In genomic region chr3:20043825-20044224, GRCh38 we compare ENCODE assay signal across 11 cellular contexts. TPM values are rescaled to one million over a fixed set of nuclear protein-coding genes. Genes with fewer than 3 reads are reported as not detected.
DNase-seq lines count a peak whose midpoint lies in the region; ATAC-seq and TF ChIP-seq lines count a peak whose summit lies in the region.
"Had no signal": no experiment of that assay in that cellular context is flagged by ENCODE, and none has a peak within 500 bp of the region (broad histone marks: within the 10 kb centered on the region; RNA-seq: fewer than 3 reads in every experiment).

No MANE protein-coding gene starts in this region.

- H3K9me3 ChIP-seq in SK-N-SH (no peaks in the 10 kb centered on the region), subcutaneous abdominal adipose tissue (ENCODE audit: control insufficient read depth in 5 of 5, low read length in 5 of 5) (no peaks in the 10 kb centered on the region)

- no peaks in the 10 kb centered on the region for H3K9me2 ChIP-seq in SK-N-SH

- H3K4me3 ChIP-seq in SK-N-SH (ENCODE audit: low read depth in 2 of 2, low read length in 1 of 2) (no peak overlapping the region), subcutaneous abdominal adipose tissue (ENCODE audit: low read depth in 1 of 5, low read length in 5 of 5) (peak overlapping the region in 4 of 5 donors; percentile 37 to 48 (median 40))

- no peaks in the 10 kb centered on the region for H3K79me2 ChIP-seq in SK-N-SH (ENCODE audit: insufficient read depth)

- no peak overlapping the region for H2AFZ ChIP-seq in SK-N-SH (ENCODE audit: low read depth)

- no peak for TF ChIP-seq CTCF in SK-N-SH (IDR thresholded peaks at IDR 0.05)
- TF ChIP-seq CTCF in progenitor cell of endocrine pancreas (IDR thresholded peaks at IDR 0.05; ENCODE audit: unreplicated experiment), result no peak

- H3K9me3 Mint-ChIP-seq in activated T-helper 2 cell treated with anti-CD3 and anti-CD28 coated beads, Interferon-gamma antibody, Interleukin-2, Interleukin-4, amounts not matched to agents 10 μg/mL and 5 μg/mL and 100 μg/mL, durations not matched to agents 14 hours and 24 hours and 36 hours, result no peaks in the 10 kb centered on the region
- H3K9me3 Mint-ChIP-seq in progenitor cell of endocrine pancreas (ENCODE audit: low read depth), result no peaks in the 10 kb centered on the region

- POLR2A ChIA-PET in SK-N-SH (lab: Yijun Ruan, JAX), result no interaction called here

- H3F3A ChIP-seq in SK-N-SH (replicated peaks; ENCODE audit: insufficient read depth), result peaks cover 5% of the 10 kb centered on the region

- DNase-seq in SK-N-SH (no peak), progenitor cell of endocrine pancreas (ENCODE audit: low spot score, unreplicated experiment) (no peak), HUDEP-2 (lab: John Stamatoyannopoulos, UW; ENCODE audit: unreplicated experiment in 76 of 76) (no peak), midbrain (lab: John Stamatoyannopoulos, UW) (no peak)
- no peak for DNase-seq in activated T-helper 2 cell treated with anti-CD3 and anti-CD28 coated beads, Interferon-gamma antibody, Interleukin-2, Interleukin-4, amounts not matched to agents 10 μg/mL and 5 μg/mL and 100 μg/mL, durations not matched to agents 14 hours and 24 hours and 36 hours (ENCODE audit: low spot score)
- DNase-seq: 8988T, H7 had no signal

- peaks cover 5 to 19% of the 10 kb centered on the region in 2 experiments; a peak in 2 of 4 replicates for H3K4me1 ChIP-seq in SK-N-SH (ENCODE audit: control insufficient read depth in 1 of 2, insufficient read depth in 2 of 2, low read depth in 1 of 2, low read length in 1 of 2)
- peaks cover 5 to 56% (median 47%) of the 10 kb centered on the region in 5 donors for H3K4me1 ChIP-seq in subcutaneous abdominal adipose tissue (ENCODE audit: control insufficient read depth in 5 of 5, insufficient read depth in 5 of 5, low read length in 5 of 5)

- peaks cover 2% of the 10 kb centered on the region for H3K27me3 Mint-ChIP-seq in activated T-helper 2 cell treated with anti-CD3 and anti-CD28 coated beads, Interferon-gamma antibody, Interleukin-2, Interleukin-4, amounts not matched to agents 10 μg/mL and 5 μg/mL and 100 μg/mL, durations not matched to agents 14 hours and 24 hours and 36 hours (ENCODE audit: low read depth)
- no peaks in the 10 kb centered on the region for H3K27me3 Mint-ChIP-seq in progenitor cell of endocrine pancreas

- 93% methylated on average over 4 of the region's 4 CpGs for WGBS in SK-N-SH (ENCODE audit: low lambda C conversion rate)

- H3K27ac ChIP-seq in SK-N-SH (ENCODE audit: low read depth in 2 of 2, low read length in 1 of 2) (no peak overlapping the region), layer of hippocampus (ENCODE audit: low read depth, low read length) (peak overlapping the region; percentile 65), subcutaneous abdominal adipose tissue (ENCODE audit: low read depth, low read length) (peak overlapping the region; percentile 87)

- no peak overlapping the region for H3K9ac ChIP-seq in SK-N-SH
- H3K9ac ChIP-seq in subcutaneous abdominal adipose tissue (ENCODE audit: low read length in 5 of 5), result peak overlapping the region; percentile 50 to 80 (median 68)

- intact Hi-C loops in activated T-helper 2 cell treated with anti-CD3 and anti-CD28 coated beads, Interferon-gamma antibody, Interleukin-2, Interleukin-4, amounts not matched to agents 10 μg/mL and 5 μg/mL and 100 μg/mL, durations not matched to agents 14 hours and 24 hours and 36 hours (cut with micrococcal nuclease), result no loop called here

- CTCF ChIA-PET in SK-N-SH (lab: Yijun Ruan, JAX), result no interaction called here

- TF ChIP-seq EP300 in SK-N-SH (IDR thresholded peaks at IDR 0.05; ENCODE audit: borderline replicate concordance in 1 of 2, low read depth in 1 of 2, low read length in 1 of 2), result no peak

- H3K36me3 ChIP-seq in SK-N-SH (replicated peaks in 1 of 2; ENCODE audit: control insufficient read depth in 1 of 2, insufficient read depth in 2 of 2, low read length in 1 of 2), result no peaks in the 10 kb centered on the region
- no peaks in the 10 kb centered on the region for H3K36me3 ChIP-seq in subcutaneous abdominal adipose tissue (ENCODE audit: control insufficient read depth in 5 of 5, insufficient read depth in 5 of 5, low read length in 5 of 5)

- H4K20me1 ChIP-seq in SK-N-SH (ENCODE audit: insufficient read depth), result peaks cover 5% of the 10 kb centered on the region; the same call in 1 of the 2 replicates

- no peaks in the 10 kb centered on the region for H3K27me3 ChIP-seq in SK-N-SH (ENCODE audit: insufficient read depth)
- no peaks in the 10 kb centered on the region for H3K27me3 ChIP-seq in layer of hippocampus (ENCODE audit: control insufficient read depth, insufficient read depth, low read length)
- H3K27me3 ChIP-seq in subcutaneous abdominal adipose tissue (ENCODE audit: control insufficient read depth in 5 of 5, insufficient read depth in 4 of 5, low read length in 5 of 5), result no peaks in the 10 kb centered on the region

- H3K4me3 Mint-ChIP-seq in activated T-helper 2 cell treated with anti-CD3 and anti-CD28 coated beads, Interferon-gamma antibody, Interleukin-2, Interleukin-4, amounts not matched to agents 10 μg/mL and 5 μg/mL and 100 μg/mL, durations not matched to agents 14 hours and 24 hours and 36 hours (ENCODE audit: low read depth), result peak overlapping the region; percentile 64
- H3K4me3 Mint-ChIP-seq in progenitor cell of endocrine pancreas (ENCODE audit: low read depth), result no peak overlapping the region

- peaks cover 42% of the 10 kb centered on the region for H3K4me1 Mint-ChIP-seq in activated T-helper 2 cell treated with anti-CD3 and anti-CD28 coated beads, Interferon-gamma antibody, Interleukin-2, Interleukin-4, amounts not matched to agents 10 μg/mL and 5 μg/mL and 100 μg/mL, durations not matched to agents 14 hours and 24 hours and 36 hours (ENCODE audit: low read depth)
- H3K4me1 Mint-ChIP-seq in progenitor cell of endocrine pancreas (ENCODE audit: low read depth), result peaks cover 18% of the 10 kb centered on the region

- 0 out of 2 replicates have a peak overlapping the region, but pooled peaks have one; percentile 26 for H3K4me2 ChIP-seq in SK-N-SH

- H3K36me3 Mint-ChIP-seq in activated T-helper 2 cell treated with anti-CD3 and anti-CD28 coated beads, Interferon-gamma antibody, Interleukin-2, Interleukin-4, amounts not matched to agents 10 μg/mL and 5 μg/mL and 100 μg/mL, durations not matched to agents 14 hours and 24 hours and 36 hours (ENCODE audit: low read depth), result peaks cover 5% of the 10 kb centered on the region
- H3K36me3 Mint-ChIP-seq in progenitor cell of endocrine pancreas (ENCODE audit: insufficient read depth), result no peaks in the 10 kb centered on the region

- H3K27ac Mint-ChIP-seq in activated T-helper 2 cell treated with anti-CD3 and anti-CD28 coated beads, Interferon-gamma antibody, Interleukin-2, Interleukin-4, amounts not matched to agents 10 μg/mL and 5 μg/mL and 100 μg/mL, durations not matched to agents 14 hours and 24 hours and 36 hours, result peak overlapping the region; percentile 2
- H3K27ac Mint-ChIP-seq in progenitor cell of endocrine pancreas, result no peak overlapping the region

- TF ChIP-seq RAD21 in SK-N-SH (IDR thresholded peaks at IDR 0.05; ENCODE audit: low read length), result no peak

- no peak for ATAC-seq in SK-N-SH treated with all-trans-retinoic acid at 6 μM for 48 hours

TF ChIP-seq in SK-N-SH, 30 proteins besides CTCF, POLR2A, EP300 and RAD21:
- TF ChIP-seq CHD2 (IDR thresholded peaks at IDR 0.05; ENCODE audit: low read length, partially characterized antibody) (no peak), GATA2 (CRISPR knock-in tag; IDR thresholded peaks at IDR 0.05) (peak; percentile 26; the same call in 1 of the 2 replicates)

TF ChIP-seq in SK-N-SH treated with all-trans-retinoic acid at 6 μM for 48 hours, 23 proteins besides CTCF, POLR2A, EP300 and RAD21 (continues in another document):
- TF ChIP-seq TOX (CRISPR knock-in tag; IDR thresholded peaks at IDR 0.05; ENCODE audit: borderline replicate concordance) (no peak), ARNTL (CRISPR knock-in tag; IDR thresholded peaks at IDR 0.05; ENCODE audit: borderline replicate concordance, low read depth) (no peak), ESRRG (CRISPR knock-in tag; IDR thresholded peaks at IDR 0.05) (no peak), ZC3H10 (CRISPR knock-in tag; IDR thresholded peaks at IDR 0.05) (no peak), GLIS3 (CRISPR knock-in tag; IDR thresholded peaks at IDR 0.05) (no peak), PPARA (CRISPR knock-in tag; IDR thresholded peaks at IDR 0.05; ENCODE audit: borderline replicate concordance) (no peak), PATZ1 (CRISPR knock-in tag; IDR thresholded peaks at IDR 0.05; ENCODE audit: borderline replicate concordance) (no peak)

RNA-seq across cellular contexts. Expression of gene KAT2B, which starts 3.6 kb away (rescaled TPM):
- 2.1 and 2.8 TPM in 2 replicates for polyA plus RNA-seq in SK-N-SH (2012; rRNA removed)
- 3.1 and 3.4 TPM in 2 replicates for polyA plus RNA-seq in SK-N-SH (2012; cell fraction: cytosol; rRNA removed)
- 1.5 and 3.0 TPM in 2 replicates for polyA plus RNA-seq in SK-N-SH (2012; cell fraction: nucleus; rRNA removed)
- total RNA-seq in activated T-helper 2 cell treated with anti-CD3 and anti-CD28 coated beads, Interferon-gamma antibody, Interleukin-2, Interleukin-4, amounts not matched to agents 10 μg/mL and 5 μg/mL and 100 μg/mL, durations not matched to agents 14 hours and 24 hours and 36 hours, result 10.9 and 12.1 TPM in 2 replicates
- total RNA-seq in progenitor cell of endocrine pancreas, result 12.9 and 17.1 TPM in 2 replicates

RNA-seq across cellular contexts. Expression of gene PP2D1, which starts 31.8 kb away (rescaled TPM):
- polyA plus RNA-seq in SK-N-SH (2012; rRNA removed), result not detected in 2 replicates
- polyA plus RNA-seq in SK-N-SH (2012; cell fraction: cytosol; rRNA removed), result not detected in 2 replicates
- polyA plus RNA-seq in SK-N-SH (2012; cell fraction: nucleus; rRNA removed), result not detected in 2 replicates
- total RNA-seq in activated T-helper 2 cell treated with anti-CD3 and anti-CD28 coated beads, Interferon-gamma antibody, Interleukin-2, Interleukin-4, amounts not matched to agents 10 μg/mL and 5 μg/mL and 100 μg/mL, durations not matched to agents 14 hours and 24 hours and 36 hours, result not detected in 2 replicates
- total RNA-seq in progenitor cell of endocrine pancreas, result not detected in 2 replicates
- total RNA-seq: epithelial cell of proximal tubule, H7 had no signal

Comparison
In these comparisons a context has a peak if more than half of its experiments do, and no peak if none do; other contexts are left out.
1. H3K27ac ChIP-seq: peak in layer of hippocampus (single experiment) and subcutaneous abdominal adipose tissue (single experiment); none in SK-N-SH (0 of 2).
2. H3K4me3 ChIP-seq: peak in subcutaneous abdominal adipose tissue (4 of 5); none in SK-N-SH (0 of 2).